In genomic region chr14:22929848-22930364, GRCh38 we compare ENCODE assay signal across 9 cellular contexts. TPM values are rescaled to one million over a fixed set of nuclear protein-coding genes. Genes with fewer than 3 reads are reported as not detected.
DNase-seq lines count a peak whose midpoint lies in the region; ATAC-seq and TF ChIP-seq lines count a peak whose summit lies in the region.
"Had no signal": no experiment of that assay in that cellular context is flagged by ENCODE, and none has a peak within 500 bp of the region (broad histone marks: within the 10 kb centered on the region; RNA-seq: fewer than 3 reads in every experiment).

No MANE protein-coding gene starts in this region.

- no peak for TF ChIP-seq POLR2A in body of pancreas (IDR thresholded peaks at IDR 0.05)

- intact Hi-C loops in A673 (cut with micrococcal nuclease; ENCODE audit: unreplicated experiment): loop anchor here (2.0 to 5.0 kb wide), 2 partner anchors 27 to 52 kb away; partner anchors contain the start of genes AJUBA and HAUS4
- intact Hi-C loops in body of pancreas (cut with DNase I): no loop called here

- no peak for DNase-seq in A673 (ENCODE audit: low spot score)
- DNase-seq in body of pancreas: no peak
- DNase-seq in memory B cell (ENCODE audit: low spot score in 2 of 2): no peak
- no peak for DNase-seq in T-helper 2 cell treated with Interferon-gamma antibody and Interleukin-4, amounts not matched to agents 5 μg/mL and 100 μg/mL, for 36 hours (ENCODE audit: low spot score)
- DNase-seq in NCI-H2081 (lab: John Stamatoyannopoulos, UW): no peak
- DNase-seq in superior temporal gyrus (ENCODE audit: extremely low spot score): no peak
- DNase-seq in NCI-H2227 treated with DMSO at 0.1 percent for 48 hours (lab: John Stamatoyannopoulos, UW): no peak

- H3K9me3 Mint-ChIP-seq in memory B cell: no peaks in the 10 kb centered on the region
- H3K9me3 Mint-ChIP-seq in T-helper 2 cell treated with Interferon-gamma antibody and Interleukin-4, amounts not matched to agents 5 μg/mL and 100 μg/mL, for 36 hours: no peaks in the 10 kb centered on the region
- H3K9me3 Mint-ChIP-seq: nephron progenitor cell had no signal

- CTCF ChIA-PET in A673 (lab: Charles Lee): interaction anchor here (0.6 to 2.1 kb wide), 10 partner anchors 13 to 139 kb away, joined by 3 to 10 read pairs (median 4); partner anchors contain the start of genes AJUBA and HAUS4

- BruUV-seq in A673 (replicated peaks; lab: Mats Ljungman, UMichigan): no TSS peak

- ATAC-seq in HG02938 (IDR thresholded peaks at IDR 0.05; ENCODE audit: unreplicated experiment) (peak; percentile 3), body of pancreas (peak; percentile 13), memory B cell (ENCODE audit: low read depth) (peak; percentile 9)

- TF ChIP-seq CTCF in A673 (conservative IDR thresholded peaks at IDR 0.05; ENCODE audit: low read depth, low read length) (no peak), body of pancreas (IDR thresholded peaks at IDR 0.05) (no peak)

- H3K9me3 ChIP-seq in A673 (ENCODE audit: low read depth, low read length, poor library complexity, severe bottlenecking) (no peaks in the 10 kb centered on the region), body of pancreas (no peaks in the 10 kb centered on the region)

- H3K27ac ChIP-seq in A673 (ENCODE audit: low read depth, low read length, poor library complexity, severe bottlenecking) (peak overlapping the region; percentile 82), body of pancreas (peak overlapping the region; percentile 40 to 93 (median 84))

- POLR2A ChIA-PET in A673 (lab: Charles Lee; ENCODE audit: low non-redundant PET): interaction anchor here (0.7 kb wide), 2 partner anchors 10 to 97 kb away, joined by 3 read pairs; no protein-coding TSS in a partner anchor

- no peak overlapping the region for H3K4me3 Mint-ChIP-seq in memory B cell
- no peak overlapping the region for H3K4me3 Mint-ChIP-seq in T-helper 2 cell treated with Interferon-gamma antibody and Interleukin-4, amounts not matched to agents 5 μg/mL and 100 μg/mL, for 36 hours
- H3K4me3 Mint-ChIP-seq: nephron progenitor cell had no signal

- H3K4me1 Mint-ChIP-seq in memory B cell: peaks cover 17% of the 10 kb centered on the region
- H3K4me1 Mint-ChIP-seq in T-helper 2 cell treated with Interferon-gamma antibody and Interleukin-4, amounts not matched to agents 5 μg/mL and 100 μg/mL, for 36 hours (ENCODE audit: low read depth): peaks cover 18% of the 10 kb centered on the region

- H3K4me3 ChIP-seq in A673 (ENCODE audit: low read depth, low read length, poor library complexity, severe bottlenecking): peak overlapping the region; percentile 88
- H3K4me3 ChIP-seq in body of pancreas: no peak overlapping the region

- H3K36me3 ChIP-seq in A673 (ENCODE audit: insufficient read depth, low read length, poor library complexity, severe bottlenecking): peaks cover 23% of the 10 kb centered on the region
- H3K36me3 ChIP-seq in body of pancreas (replicated peaks in 1 of 2; ENCODE audit: insufficient read depth in 1 of 2, low read depth in 2 of 2): peaks cover 0 to under 1% of the 10 kb centered on the region in 2 donors

- peaks cover 5% of the 10 kb centered on the region for H3K36me3 Mint-ChIP-seq in memory B cell
- H3K36me3 Mint-ChIP-seq in T-helper 2 cell treated with Interferon-gamma antibody and Interleukin-4, amounts not matched to agents 5 μg/mL and 100 μg/mL, for 36 hours (ENCODE audit: low read depth): peaks cover 20% of the 10 kb centered on the region

- 3 to 4% methylated on average over 6 of the region's 6 CpGs for WGBS in body of pancreas, 2 donors

- peaks cover 14% of the 10 kb centered on the region for H3K4me1 ChIP-seq in A673 (ENCODE audit: insufficient read depth, low read length, poor library complexity, severe bottlenecking)
- peaks cover 53% of the 10 kb centered on the region for H3K4me1 ChIP-seq in body of pancreas

- H3K27ac Mint-ChIP-seq in memory B cell: no peak overlapping the region
- H3K27ac Mint-ChIP-seq in T-helper 2 cell treated with Interferon-gamma antibody and Interleukin-4, amounts not matched to agents 5 μg/mL and 100 μg/mL, for 36 hours: no peak overlapping the region
- H3K27ac Mint-ChIP-seq: nephron progenitor cell had no signal

- H3K27me3 ChIP-seq in A673 (replicated peaks; ENCODE audit: insufficient read depth, low read depth, low read length, poor library complexity) (no peaks in the 10 kb centered on the region), body of pancreas (no peaks in the 10 kb centered on the region)

- H3K27me3 Mint-ChIP-seq in memory B cell: no peaks in the 10 kb centered on the region
- no peaks in the 10 kb centered on the region for H3K27me3 Mint-ChIP-seq in T-helper 2 cell treated with Interferon-gamma antibody and Interleukin-4, amounts not matched to agents 5 μg/mL and 100 μg/mL, for 36 hours (ENCODE audit: low read depth)

RNA-seq across cellular contexts. Expression of gene PRMT5, which starts 0.7 kb away (rescaled TPM):
- total RNA-seq in A673 (2021): 244 and 273 TPM in 2 replicates
- 10 to 100 TPM; 36.1 to 40.2 TPM for total RNA-seq in body of pancreas

RNA-seq across cellular contexts. Expression of gene RBM23, which starts 11.0 kb away (rescaled TPM):
- total RNA-seq in A673 (2021) (105 and 118 TPM in 2 replicates), body of pancreas (100 to 1,000 TPM in 1 of 2 donors, 10 to 100 TPM in 1; 39.4 to 219 TPM)

RNA-seq across cellular contexts. Expression of gene HAUS4, which starts 27.0 kb away (rescaled TPM):
- 62.7 and 73.9 TPM in 2 replicates for total RNA-seq in A673 (2021)
- total RNA-seq in body of pancreas: 10 to 100 TPM; 16.8 to 47.0 TPM

RNA-seq across cellular contexts. Expression of gene REM2, which starts 46.9 kb away (rescaled TPM):
- total RNA-seq in A673 (2021) (0.15 TPM in 1 of 2 replicates, not detected in the other), body of pancreas (not detected)

RNA-seq across cellular contexts. Expression of gene AJUBA, which starts 52.4 kb away (rescaled TPM):
- total RNA-seq in A673 (2021) (37.6 and 43.6 TPM in 2 replicates), body of pancreas (10 to 100 TPM; 15.8 to 19.5 TPM)
